8 cellular contexts compared by ENCODE assay signal in the genomic region with DNA sequence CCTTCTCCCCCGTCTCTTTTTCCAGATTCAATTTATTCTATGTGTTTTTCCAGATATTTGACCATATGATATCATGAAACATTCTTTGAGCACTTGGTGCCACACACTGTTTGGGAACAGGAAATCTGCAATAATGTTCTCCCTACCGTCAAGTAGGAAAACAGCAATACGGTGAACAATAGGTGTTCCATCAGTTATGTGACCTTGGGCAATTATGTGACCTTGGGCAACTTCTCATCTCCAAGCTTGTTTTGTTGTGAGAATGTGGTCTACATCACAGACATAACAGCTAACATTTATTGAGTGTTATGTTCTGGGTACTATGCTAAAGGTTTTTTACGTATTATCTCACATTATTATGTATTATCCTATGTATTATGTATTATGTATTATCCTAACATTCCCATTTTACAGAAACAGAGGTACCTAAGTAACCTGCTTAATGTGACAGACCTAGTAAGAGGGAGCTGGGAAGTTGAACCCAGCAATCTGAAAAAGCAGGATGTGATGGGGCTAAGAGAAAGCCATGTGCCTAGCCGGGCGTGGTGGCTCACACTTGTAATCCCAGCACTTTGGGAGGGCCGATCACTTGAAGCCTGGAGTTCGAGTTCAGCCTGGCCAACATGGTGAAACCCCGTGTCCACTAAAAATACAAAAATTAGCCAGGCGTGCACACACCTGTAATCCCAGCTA. TPM values are rescaled to one million over a fixed set of nuclear protein-coding genes. Genes with fewer than 3 reads are reported as not detected.
DNase-seq lines count a peak whose midpoint lies in the region; ATAC-seq and TF ChIP-seq lines count a peak whose summit lies in the region.

No MANE protein-coding gene starts in this region.

- DNase-seq in PC-9 (no peak), renal cortical epithelial cell (ENCODE audit: low read depth) (peak; percentile 11), SHP77 (lab: John Stamatoyannopoulos, UW) (no peak), islet precursor cell (no peak), NCI-H2029 treated with DMSO at 0.1 percent for 48 hours (lab: John Stamatoyannopoulos, UW) (no peak)

- H3K27ac ChIP-seq in PC-9 (peak overlapping the region; percentile 85), esophagus (ENCODE audit: low read depth in 2 of 2, low read length in 1 of 2) (peak overlapping the region; percentile 98 to 99)

- H2AFZ ChIP-seq in PC-9, result no peak overlapping the region

- POLR2A ChIA-PET in PC-9 (lab: Charles Lee; ENCODE audit: unreplicated experiment), result interaction anchor here (0.6 to 1.1 kb wide), 7 partner anchors 48 to 858 kb away, joined by 3 to 12 read pairs (median 4); partner anchors contain the start of gene IFT43

- H3K9me2 ChIP-seq in PC-9 (ENCODE audit: insufficient read depth), result no peaks in the 10 kb centered on the region

- peak overlapping the region; percentile 90 for H3K4me3 ChIP-seq in GM12875 (ENCODE audit: low read depth, low read length)
- H3K4me3 ChIP-seq in PC-9, result peak overlapping the region; percentile 64
- H3K4me3 ChIP-seq in esophagus (ENCODE audit: low read depth in 1 of 2, low read length in 2 of 2), result peak overlapping the region in 1 of 2 donors; percentile 89

- H3K4me1 ChIP-seq in PC-9 (replicated peaks; ENCODE audit: insufficient read depth) (peaks cover 54% of the 10 kb centered on the region), esophagus (ENCODE audit: control insufficient read depth in 2 of 2, insufficient read depth in 2 of 2, low read length in 1 of 2) (peaks cover 0 to 3% of the 10 kb centered on the region in 2 donors)

- H3K9me3 ChIP-seq in PC-9 (ENCODE audit: insufficient read depth, low read depth) (no peaks in the 10 kb centered on the region; the same call in 1 of the 2 replicates), esophagus (ENCODE audit: control insufficient read depth in 2 of 2, insufficient read depth in 1 of 2, low read depth in 1 of 2, low read length in 1 of 2) (peaks cover 0 to 2% of the 10 kb centered on the region in 2 donors)

- CTCF ChIA-PET in PC-9 (lab: Charles Lee), result interaction anchor here (0.6 to 1.2 kb wide), 3 partner anchors 11 to 1319 kb away, joined by 3 to 6 read pairs (median 4); no protein-coding TSS in a partner anchor

- TF ChIP-seq CTCF in GM12875 (IDR thresholded peaks at IDR 0.05; ENCODE audit: borderline replicate concordance, insufficient read depth, low read depth, low read length) (no peak), PC-9 (conservative IDR thresholded peaks at IDR 0.05) (no peak)

- peaks cover 83% of the 10 kb centered on the region for H3F3A ChIP-seq in PC-9 (ENCODE audit: insufficient read depth, low read depth)

- ATAC-seq in HG02642 (IDR thresholded peaks at IDR 0.05; ENCODE audit: poor library complexity, unreplicated experiment), result no peak

- H3K27me3 ChIP-seq in PC-9 (ENCODE audit: insufficient read depth, low read depth) (no peaks in the 10 kb centered on the region), esophagus (ENCODE audit: control insufficient read depth in 1 of 2, insufficient read depth in 2 of 2, low read length in 2 of 2) (no peaks in the 10 kb centered on the region)

- H4K20me1 ChIP-seq in PC-9 (ENCODE audit: insufficient read depth), result peaks cover 20% of the 10 kb centered on the region

- 60 to 63% methylated on average over 10 of the region's 10 CpGs for WGBS in esophagus, 2 donors

- peaks cover 60% of the 10 kb centered on the region for H3K79me2 ChIP-seq in PC-9 (ENCODE audit: low read depth)

- BruUV-seq in PC-9 (replicated peaks; lab: Mats Ljungman, UMichigan), result no TSS peak

- intact Hi-C loops in PC-9 (cut with micrococcal nuclease; ENCODE audit: unreplicated experiment), result loop anchor here (1.0 to 10.0 kb wide), 5 partner anchors 131 to 1257 kb away; partner anchors contain the start of genes ERG28, FLVCR2, IFT43 and TTLL5

- H3K36me3 ChIP-seq in PC-9 (ENCODE audit: low read depth) (peaks cover 14% of the 10 kb centered on the region), esophagus (ENCODE audit: control insufficient read depth in 2 of 2, insufficient read depth in 2 of 2, low read length in 1 of 2) (peaks cover 0 to 2% of the 10 kb centered on the region in 2 donors)

- peak overlapping the region; percentile 87 for H3K4me2 ChIP-seq in PC-9

RNA-seq across cellular contexts. Expression of gene NEK9, which starts 1.2 kb away (rescaled TPM):
- total RNA-seq in PC-9 (2021), result 170 and 174 TPM in 2 replicates
- polyA plus RNA-seq in esophagus, result 10 to 100 TPM; 18.6 to 27.8 TPM
- total RNA-seq in renal cortical epithelial cell, result 20.1 and 81.5 TPM in 2 replicates

RNA-seq across cellular contexts. Expression of gene TMED10, which starts 48.4 kb away (rescaled TPM):
- 709 and 770 TPM in 2 replicates for total RNA-seq in PC-9 (2021)
- polyA plus RNA-seq in esophagus, result 100 to 1,000 TPM in 1 of 2 donors, 10 to 100 TPM in 1; 74.8 to 225 TPM
- 304 and 361 TPM in 2 replicates for total RNA-seq in renal cortical epithelial cell

RNA-seq across cellular contexts. Expression of gene ZC2HC1C, which starts 58.6 kb away (rescaled TPM):
- 11.9 and 13.8 TPM in 2 replicates for total RNA-seq in PC-9 (2021)
- polyA plus RNA-seq in esophagus, result 1 to 10 TPM in 1 of 2 donors, under 1 TPM in 1; 0.88 to 3.3 TPM
- 1.6 and 4.7 TPM in 2 replicates for total RNA-seq in renal cortical epithelial cell
